23 cellular contexts compared by ENCODE assay signal in the genomic region with DNA sequence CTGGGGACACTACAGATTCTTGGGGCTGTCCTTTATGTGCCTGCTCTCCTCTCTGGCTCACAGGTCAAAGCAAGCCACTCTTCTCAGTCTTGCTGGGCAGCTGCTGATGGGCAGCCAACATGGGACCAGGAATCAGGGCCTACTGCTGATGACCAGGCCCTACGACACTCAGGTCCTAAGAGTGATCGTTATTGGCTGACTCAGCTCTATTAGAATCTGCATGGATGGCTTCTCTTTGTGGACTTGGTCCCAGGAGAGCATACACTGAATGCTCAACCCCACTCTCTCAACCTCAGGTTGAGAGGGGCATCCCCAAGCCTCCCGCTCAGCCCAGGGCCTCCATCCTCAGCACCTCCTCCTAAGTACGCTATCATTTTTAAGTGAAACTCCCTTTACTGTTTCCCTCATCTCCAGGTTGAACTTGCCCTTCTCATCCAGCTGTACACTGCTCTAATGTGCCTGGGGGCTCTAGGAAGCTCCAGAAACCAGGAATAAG.
"Had no signal": no experiment of that assay in that cellular context is flagged by ENCODE, and none has a peak within 500 bp of the region (broad histone marks: within the 10 kb centered on the region; RNA-seq: fewer than 3 reads in every experiment).

No MANE protein-coding gene starts in this region.

- H3K4me1 ChIP-seq: esophagus squamous epithelium, lower lobe of right lung, psoas muscle, spleen had no signal

- H3K36me3 ChIP-seq: esophagus squamous epithelium, lower lobe of right lung, neural progenitor cell, spleen, tibial artery had no signal

- ATAC-seq: effector memory CD8-positive, alpha-beta T cell; lower lobe of right lung; psoas muscle had no signal

- H3K27me3 ChIP-seq: esophagus squamous epithelium, testis, tibial artery had no signal

- DNase-seq: cerebellar nuclear complex; cortex of kidney; effector memory CD8-positive, alpha-beta T cell; erythroblast; esophagus squamous epithelium; foreskin melanocyte; left ventricle myocardium superior; lower lobe of right lung; nucleus accumbens; psoas muscle; right cardiac atrium; spleen; stimulated activated naive CD4-positive, alpha-beta T cell; substantia nigra; testis; tibial artery had no signal

- H3K4me2 ChIP-seq: neural progenitor cell had no signal

- H3K4me3 ChIP-seq: esophagus squamous epithelium, lower lobe of right lung, neural progenitor cell, psoas muscle, skin epidermis, spleen, testis, tibial artery had no signal

- H3K27ac Mint-ChIP-seq: effector memory CD8-positive, alpha-beta T cell; natural killer cell treated with Interleukin-12 subunit alpha and Interleukin-12 subunit beta and Interleukin-15 and Interleukin-18, amount 100 ng/mL, for 72 hours; neural progenitor cell; type B pancreatic cell had no signal

- H3K9me3 ChIP-seq: esophagus squamous epithelium, lower lobe of right lung, psoas muscle, spleen, testis, tibial artery had no signal

- H3K4me3 Mint-ChIP-seq: effector memory CD8-positive, alpha-beta T cell; natural killer cell treated with Interleukin-12 subunit alpha and Interleukin-12 subunit beta and Interleukin-15 and Interleukin-18, amount 100 ng/mL, for 72 hours; neural progenitor cell; type B pancreatic cell had no signal

- H3K36me3 Mint-ChIP-seq: natural killer cell treated with Interleukin-12 subunit alpha and Interleukin-12 subunit beta and Interleukin-15 and Interleukin-18, amount 100 ng/mL, for 72 hours; neural progenitor cell had no signal

- H3K9ac ChIP-seq: neural progenitor cell had no signal

- H3K9me3 Mint-ChIP-seq: effector memory CD8-positive, alpha-beta T cell; natural killer cell treated with Interleukin-12 subunit alpha and Interleukin-12 subunit beta and Interleukin-15 and Interleukin-18, amount 100 ng/mL, for 72 hours; neural progenitor cell; type B pancreatic cell had no signal

- H3K27ac ChIP-seq: esophagus squamous epithelium, lower lobe of right lung, neural progenitor cell, psoas muscle, skin epidermis, spleen, testis, tibial artery had no signal

- FAIRE-seq: endometrium, keratinocyte, urothelium cell line had no signal

- H2AFZ ChIP-seq: neural progenitor cell had no signal
